2 cellular contexts compared by ENCODE assay signal in the genomic region with DNA sequence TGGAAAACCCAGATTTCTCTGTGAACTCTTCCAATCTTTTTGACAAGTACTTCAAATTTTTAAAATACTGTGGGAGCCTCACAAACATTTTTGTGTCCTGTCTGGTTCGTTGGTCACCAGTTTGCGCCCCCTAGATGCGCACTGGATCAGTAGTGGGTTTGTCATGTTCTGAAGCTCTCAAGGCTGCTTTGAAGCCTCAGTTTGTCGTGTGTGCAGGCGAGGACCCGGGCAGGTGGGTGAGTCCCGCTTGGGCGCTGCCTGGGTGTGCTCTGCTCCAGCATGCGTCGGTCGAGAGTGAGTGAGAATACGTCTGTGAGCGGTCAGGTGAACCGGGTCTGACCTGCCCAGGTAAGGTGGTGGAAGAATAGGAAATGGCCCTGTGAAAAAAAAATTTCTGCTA.
TF ChIP-seq lines count a peak whose summit lies in the region.

No MANE protein-coding gene starts in this region.

TF ChIP-seq in HCT116, 20 proteins besides CTCF, POLR2A, EP300 and RAD21:
- TF ChIP-seq TCF7L2 (IDR thresholded peaks at IDR 0.05; ENCODE audit: borderline replicate concordance, extremely low read depth, insufficient read depth, insufficient read length) (no peak), EZH2 (IDR thresholded peaks at IDR 0.05) (no peak), CBX3 (IDR thresholded peaks at IDR 0.05; ENCODE audit: low read depth) (no peak), YY1 (IDR thresholded peaks at IDR 0.05; ENCODE audit: extremely low read depth, insufficient replicate concordance, low read depth, low read length) (no peak), SRF (IDR thresholded peaks at IDR 0.05; ENCODE audit: low read depth) (no peak)

TF ChIP-seq in K562, 482 proteins besides CTCF, POLR2A, EP300 and RAD21:
- TF ChIP-seq POLR2H (tag; IDR thresholded peaks at IDR 0.05; ENCODE audit: low read depth), result no peak
- TF ChIP-seq, protein P1, sequence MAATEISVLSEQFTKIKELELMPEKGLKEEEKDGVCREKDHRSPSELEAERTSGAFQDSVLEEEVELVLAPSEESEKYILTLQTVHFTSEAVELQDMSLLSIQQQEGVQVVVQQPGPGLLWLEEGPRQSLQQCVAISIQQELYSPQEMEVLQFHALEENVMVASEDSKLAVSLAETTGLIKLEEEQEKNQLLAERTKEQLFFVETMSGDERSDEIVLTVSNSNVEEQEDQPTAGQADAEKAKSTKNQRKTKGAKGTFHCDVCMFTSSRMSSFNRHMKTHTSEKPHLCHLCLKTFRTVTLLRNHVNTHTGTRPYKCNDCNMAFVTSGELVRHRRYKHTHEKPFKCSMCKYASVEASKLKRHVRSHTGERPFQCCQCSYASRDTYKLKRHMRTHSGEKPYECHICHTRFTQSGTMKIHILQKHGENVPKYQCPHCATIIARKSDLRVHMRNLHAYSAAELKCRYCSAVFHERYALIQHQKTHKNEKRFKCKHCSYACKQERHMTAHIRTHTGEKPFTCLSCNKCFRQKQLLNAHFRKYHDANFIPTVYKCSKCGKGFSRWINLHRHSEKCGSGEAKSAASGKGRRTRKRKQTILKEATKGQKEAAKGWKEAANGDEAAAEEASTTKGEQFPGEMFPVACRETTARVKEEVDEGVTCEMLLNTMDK (IDR thresholded peaks at IDR 0.05; ENCODE audit: borderline replicate concordance, insufficient read depth, low read depth, low read length, poor library complexity, severe bottlenecking), result peak; percentile 23
- TF ChIP-seq, protein P2, sequence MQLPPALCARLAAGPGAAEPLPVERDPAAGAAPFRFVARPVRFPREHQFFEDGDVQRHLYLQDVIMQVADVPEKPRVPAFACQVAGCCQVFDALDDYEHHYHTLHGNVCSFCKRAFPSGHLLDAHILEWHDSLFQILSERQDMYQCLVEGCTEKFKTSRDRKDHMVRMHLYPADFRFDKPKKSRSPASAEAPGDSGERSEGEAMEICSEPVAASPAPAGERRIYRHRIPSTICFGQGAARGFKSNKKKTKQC (CRISPR knock-in tag; IDR thresholded peaks at IDR 0.05), result no peak
- TF ChIP-seq ASH1L (IDR thresholded peaks at IDR 0.05; ENCODE audit: borderline replicate concordance, low read depth, partially characterized antibody), result no peak
- TF ChIP-seq FOXA1 (IDR thresholded peaks at IDR 0.05; ENCODE audit: borderline replicate concordance), result no peak
- no peak for TF ChIP-seq MTA1 (IDR thresholded peaks at IDR 0.05; ENCODE audit: borderline replicate concordance)
- TF ChIP-seq, protein P3, sequence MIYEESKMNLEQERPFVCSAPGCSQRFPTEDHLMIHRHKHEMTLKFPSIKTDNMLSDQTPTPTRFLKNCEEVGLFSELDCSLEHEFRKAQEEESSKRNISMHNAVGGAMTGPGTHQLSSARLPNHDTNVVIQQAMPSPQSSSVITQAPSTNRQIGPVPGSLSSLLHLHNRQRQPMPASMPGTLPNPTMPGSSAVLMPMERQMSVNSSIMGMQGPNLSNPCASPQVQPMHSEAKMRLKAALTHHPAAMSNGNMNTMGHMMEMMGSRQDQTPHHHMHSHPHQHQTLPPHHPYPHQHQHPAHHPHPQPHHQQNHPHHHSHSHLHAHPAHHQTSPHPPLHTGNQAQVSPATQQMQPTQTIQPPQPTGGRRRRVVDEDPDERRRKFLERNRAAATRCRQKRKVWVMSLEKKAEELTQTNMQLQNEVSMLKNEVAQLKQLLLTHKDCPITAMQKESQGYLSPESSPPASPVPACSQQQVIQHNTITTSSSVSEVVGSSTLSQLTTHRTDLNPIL (CRISPR knock-in tag; IDR thresholded peaks at IDR 0.05), result no peak
- TF ChIP-seq ZKSCAN8 (CRISPR knock-in tag; IDR thresholded peaks at IDR 0.05), result no peak
- no peak for TF ChIP-seq ZNF143 (CRISPR knock-in tag; IDR thresholded peaks at IDR 0.05)
- peak in 1 of 2 experiments; percentile 34; a peak in 1 of 4 replicates for TF ChIP-seq NRF1 (conservative IDR thresholded peaks at IDR 0.05 in 1 of 2, IDR thresholded peaks at IDR 0.05 in 1 of 2)
- TF ChIP-seq STAT5A (IDR thresholded peaks at IDR 0.05; ENCODE audit: borderline replicate concordance, low read length), result no peak
- TF ChIP-seq NKRF (IDR thresholded peaks at IDR 0.05; ENCODE audit: borderline replicate concordance), result no peak
- no peak for TF ChIP-seq SRSF1 (IDR thresholded peaks at IDR 0.05; ENCODE audit: low read depth, low read length)
- no peak for TF ChIP-seq ZBTB40 (IDR thresholded peaks at IDR 0.05)
- no peak for TF ChIP-seq ZBTB40 (CRISPR knock-in tag; IDR thresholded peaks at IDR 0.05)
- no peak for TF ChIP-seq ELF1 (tag; IDR thresholded peaks at IDR 0.05)
